8 cellular contexts compared by ENCODE assay signal in the genomic region with DNA sequence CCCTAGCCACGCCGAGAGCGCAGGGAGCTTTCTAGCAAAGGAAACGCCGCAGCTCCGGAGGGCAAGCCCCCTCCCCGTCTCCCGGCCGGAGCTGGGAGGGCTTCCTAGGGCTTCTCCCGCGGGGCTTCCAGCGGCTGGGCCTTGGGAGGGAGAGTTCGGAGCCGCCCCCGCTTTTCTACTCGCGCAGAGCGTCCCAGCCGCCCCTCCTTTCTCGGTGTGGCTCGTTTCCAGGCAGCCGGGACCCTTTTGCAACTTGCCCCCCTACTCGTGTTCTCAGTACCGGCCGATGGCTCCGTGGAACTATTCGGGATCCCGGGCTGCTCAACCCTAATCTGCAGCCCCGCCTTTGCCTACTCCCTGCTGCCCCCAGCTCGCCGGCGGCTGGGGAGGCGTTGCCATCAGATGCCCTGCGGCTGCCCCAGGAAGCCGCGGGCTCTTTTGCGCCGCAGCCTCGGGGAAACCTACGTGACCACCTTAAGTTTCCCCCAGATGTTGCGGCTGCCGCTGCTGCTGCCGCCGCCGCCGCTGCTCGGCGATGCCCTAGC. TPM values are rescaled to one million over a fixed set of nuclear protein-coding genes. Genes with fewer than 3 reads are reported as not detected.
DNase-seq lines count a peak whose midpoint lies in the region; ATAC-seq and TF ChIP-seq lines count a peak whose summit lies in the region.

No MANE protein-coding gene starts in this region.

- POLR2A ChIA-PET in RWPE1 (lab: Yijun Ruan, JAX; ENCODE audit: low non-redundant PET) = interaction anchor here (0.5 to 1.1 kb wide), 5 partner anchors 102 to 954 kb away, joined by 3 to 10 read pairs (median 4); a partner anchor contains a TSS

- CTCF ChIA-PET in RWPE1 (lab: Yijun Ruan, JAX) = interaction anchor here (0.6 to 1.6 kb wide), 5 partner anchors 103 to 957 kb away, joined by 3 to 11 read pairs (median 4); no protein-coding TSS in a partner anchor

- no peaks in the 10 kb centered on the region for H3K27me3 ChIP-seq in ascending aorta

- no peaks in the 10 kb centered on the region for H3K9me3 ChIP-seq in ascending aorta

- DNase-seq in Caki2 (ENCODE audit: low read depth) = peak; percentile 68
- DNase-seq in RWPE1 (ENCODE audit: low spot score) = peak; percentile 32
- peak in 1 of 2 donors; percentile 87 for DNase-seq in ascending aorta (ENCODE audit: low spot score in 2 of 2)
- DNase-seq in hypothalamus (lab: John Stamatoyannopoulos, UW) = peak in 30 of 51 donors; percentile 23 to 85 (median 60)
- DNase-seq in sciatic nerve (ENCODE audit: low spot score) = peak; percentile 89

- ATAC-seq in GM19328 (IDR thresholded peaks at IDR 0.05; ENCODE audit: unreplicated experiment) = peak; percentile 34
- ATAC-seq in HG03439 (IDR thresholded peaks at IDR 0.05; ENCODE audit: unreplicated experiment) = peak; percentile 36
- ATAC-seq in sciatic nerve = peak; percentile 38
- no peak for ATAC-seq in HG02938 (IDR thresholded peaks at IDR 0.05; ENCODE audit: unreplicated experiment)

- H3K4me3 ChIP-seq in ascending aorta = peak overlapping the region; percentile 61 to 84

- in situ Hi-C loops in Caki2 (cut with HindIII; ENCODE audit: low pct_unique_long_range_greater_than_20kb, low sequenced_read_pairs) = loop anchor here (25.0 kb wide), 1 partner anchor 253 kb away; no protein-coding TSS in a partner anchor

- peaks cover 0 to 7% of the 10 kb centered on the region in 2 donors for H3K4me1 ChIP-seq in ascending aorta

- H3K36me3 ChIP-seq in ascending aorta = peaks cover 0 to 7% of the 10 kb centered on the region in 2 donors

- no peak for TF ChIP-seq CTCF in RWPE1 (conservative IDR thresholded peaks at IDR 0.05; ENCODE audit: low read depth)
- TF ChIP-seq CTCF in ascending aorta (IDR thresholded peaks at IDR 0.05) = peak in 1 of 3 experiments; percentile 33

- peak overlapping the region; percentile 97 for H3K27ac ChIP-seq in RWPE1
- peak overlapping the region; percentile 98 to 99 for H3K27ac ChIP-seq in ascending aorta

- intact Hi-C loops in ascending aorta (cut with DNase I) = loop anchor here (1.0 to 10.0 kb wide), 5 partner anchors 8 to 921 kb away; a partner anchor contains a TSS
- intact Hi-C loops in sciatic nerve (cut with DNase I) = no loop called here

RNA-seq across cellular contexts. Expression of a gene that starts 1.5 kb away (rescaled TPM):
- total RNA-seq in Caki2 (2014; rRNA removed; shearing (Covaris generic); ENCODE audit: low replicate concordance) = not detected in 2 replicates
- 8.7 TPM for total RNA-seq in ascending aorta
- total RNA-seq in sciatic nerve = 62.1 TPM
